In genomic region chr1:195188821-195189220, GRCh38 we compare ENCODE assay signal across 23 cellular contexts.
DNase-seq lines count a peak whose midpoint lies in the region; TF ChIP-seq lines count a peak whose summit lies in the region.
"Had no signal": no experiment of that assay in that cellular context is flagged by ENCODE, and none has a peak within 500 bp of the region (broad histone marks: within the 10 kb centered on the region; RNA-seq: fewer than 3 reads in every experiment).

No MANE protein-coding gene starts in this region.

- no peaks in the 10 kb centered on the region for H3K9me3 ChIP-seq in GM23248 (ENCODE audit: low read depth)
- H3K9me3 ChIP-seq: BLaER1 treated with 17β-estradiol and CSF1 and Interleukin-3, amounts not matched to agents 10 nM and 100 nM had no signal

- no peaks in the 10 kb centered on the region; the same call in 1 of the 2 replicates for H3K9me2 ChIP-seq in GM23248 (ENCODE audit: insufficient read depth)

- no peak overlapping the region for H3K56ac ChIP-seq in mesendoderm (ENCODE audit: low read length)

- TF ChIP-seq CTCF in astrocyte of the spinal cord (IDR thresholded peaks at IDR 0.05; ENCODE audit: low read depth, low read length) = no peak

- no peak overlapping the region for H4K8ac ChIP-seq in mesendoderm (ENCODE audit: low read depth, low read length)

- H3K36me3 ChIP-seq in GM23248 (ENCODE audit: low read depth) = no peaks in the 10 kb centered on the region
- no peaks in the 10 kb centered on the region for H3K36me3 ChIP-seq in mesendoderm (ENCODE audit: control insufficient read depth, insufficient read depth, low read length)
- H3K36me3 ChIP-seq: BLaER1 treated with 17β-estradiol and CSF1 and Interleukin-3, amounts not matched to agents 10 nM and 100 nM; neural progenitor cell had no signal

- no peak overlapping the region for H3K4ac ChIP-seq in mesendoderm (ENCODE audit: low read depth, low read length)

- H3K27me3 Mint-ChIP-seq in activated naive CD4-positive, alpha-beta T cell treated with anti-CD3 and anti-CD28 coated beads, Interleukin-2, amount 10 ng/mL, durations not matched to agents 7 days and 5 days = no peaks in the 10 kb centered on the region
- no peaks in the 10 kb centered on the region for H3K27me3 Mint-ChIP-seq in activated naive CD8-positive, alpha-beta T cell treated with anti-CD3 and anti-CD28 coated beads for 36 hours
- H3K27me3 Mint-ChIP-seq: activated naive CD8-positive, alpha-beta T cell treated with anti-CD3 and anti-CD28 coated beads, Interleukin-2, amount 50 U/mL, for 24 hours had no signal

- no peak overlapping the region for H2BK15ac ChIP-seq in mesendoderm (replicated peaks; ENCODE audit: low read depth)

- 81% methylated on average over 3 of the region's 3 CpGs for WGBS in GM23248 (ENCODE audit: low coverage in 1 of 2, low lambda C conversion rate in 2 of 2, missing lambda C conversion rate in 2 of 2), 2 experiments
- WGBS in mesendoderm (ENCODE audit: extremely low coverage, insufficient coverage, low lambda C conversion rate) = no CpG with 5 or more reads among the region's 3 CpGs

- H3K9ac ChIP-seq in GM23248 (no peak overlapping the region), mesendoderm (ENCODE audit: low read length) (no peak overlapping the region)
- H3K9ac ChIP-seq: BLaER1 treated with 17β-estradiol and CSF1 and Interleukin-3, amounts not matched to agents 10 nM and 100 nM; neural progenitor cell had no signal

- no peak overlapping the region for H2AK5ac ChIP-seq in mesendoderm (ENCODE audit: low read length)

- H3K23ac ChIP-seq in mesendoderm (ENCODE audit: low read length) = no peak overlapping the region

- H3K4me3 ChIP-seq in GM23248 (no peak overlapping the region), astrocyte of the spinal cord (ENCODE audit: low read depth, low read length) (no peak overlapping the region), mesendoderm (ENCODE audit: low read length) (no peak overlapping the region)
- H3K4me3 ChIP-seq: BLaER1 treated with 17β-estradiol and CSF1 and Interleukin-3, amounts not matched to agents 10 nM and 100 nM; neural progenitor cell; SK-N-MC had no signal

- H3K79me1 ChIP-seq in mesendoderm (ENCODE audit: low read length) = no peaks in the 10 kb centered on the region

- no peaks in the 10 kb centered on the region for H3K9me3 Mint-ChIP-seq in activated naive CD4-positive, alpha-beta T cell treated with anti-CD3 and anti-CD28 coated beads, Interleukin-2, amount 10 ng/mL, durations not matched to agents 7 days and 5 days
- H3K9me3 Mint-ChIP-seq in activated naive CD8-positive, alpha-beta T cell treated with anti-CD3 and anti-CD28 coated beads for 36 hours = no peaks in the 10 kb centered on the region
- H3K9me3 Mint-ChIP-seq: activated naive CD8-positive, alpha-beta T cell treated with anti-CD3 and anti-CD28 coated beads, Interleukin-2, amount 50 U/mL, for 24 hours; neural progenitor cell had no signal

- H3K79me2 ChIP-seq in GM23248 (ENCODE audit: insufficient read depth) = no peaks in the 10 kb centered on the region
- H3K79me2 ChIP-seq in mesendoderm (ENCODE audit: control insufficient read depth, insufficient read depth, low read length) = no peaks in the 10 kb centered on the region

- H3K4me2 ChIP-seq in GM23248 (ENCODE audit: unreplicated experiment) (no peak overlapping the region), mesendoderm (ENCODE audit: low read length) (no peak overlapping the region)
- H3K4me2 ChIP-seq: BLaER1 treated with 17β-estradiol and CSF1 and Interleukin-3, amounts not matched to agents 10 nM and 100 nM; neural progenitor cell had no signal

- H4K20me1 ChIP-seq in GM23248 (ENCODE audit: insufficient read depth) = no peaks in the 10 kb centered on the region
- H4K20me1 ChIP-seq: BLaER1 treated with 17β-estradiol and CSF1 and Interleukin-3, amounts not matched to agents 10 nM and 100 nM had no signal

- H3K27ac ChIP-seq in GM23248 (no peak overlapping the region), mesendoderm (ENCODE audit: low read depth, low read length) (no peak overlapping the region)
- H3K27ac ChIP-seq: BLaER1 treated with 17β-estradiol and CSF1 and Interleukin-3, amounts not matched to agents 10 nM and 100 nM; neural progenitor cell; SK-N-MC had no signal

- no peaks in the 10 kb centered on the region for H3K4me1 Mint-ChIP-seq in activated naive CD4-positive, alpha-beta T cell treated with anti-CD3 and anti-CD28 coated beads, Interleukin-2, amount 10 ng/mL, durations not matched to agents 7 days and 5 days
- H3K4me1 Mint-ChIP-seq in activated naive CD8-positive, alpha-beta T cell treated with anti-CD3 and anti-CD28 coated beads for 36 hours = no peaks in the 10 kb centered on the region
- H3K4me1 Mint-ChIP-seq: activated naive CD8-positive, alpha-beta T cell treated with anti-CD3 and anti-CD28 coated beads, Interleukin-2, amount 50 U/mL, for 24 hours; neural progenitor cell had no signal

- H3K27me3 ChIP-seq in GM23248 (replicated peaks; ENCODE audit: insufficient read depth) (no peaks in the 10 kb centered on the region), mesendoderm (ENCODE audit: insufficient read depth, low read length, poor library complexity) (no peaks in the 10 kb centered on the region)
- H3K27me3 ChIP-seq: BLaER1 treated with 17β-estradiol and CSF1 and Interleukin-3, amounts not matched to agents 10 nM and 100 nM; neural progenitor cell had no signal

- no peak overlapping the region for H2BK5ac ChIP-seq in mesendoderm (ENCODE audit: low read length)

- H3K4me1 ChIP-seq in GM23248 (ENCODE audit: insufficient read depth) (no peaks in the 10 kb centered on the region), mesendoderm (ENCODE audit: control insufficient read depth, low read depth, low read length) (no peaks in the 10 kb centered on the region)
- H3K4me1 ChIP-seq: BLaER1 treated with 17β-estradiol and CSF1 and Interleukin-3, amounts not matched to agents 10 nM and 100 nM; neural progenitor cell had no signal

- no peaks in the 10 kb centered on the region for H3K36me3 Mint-ChIP-seq in activated naive CD4-positive, alpha-beta T cell treated with anti-CD3 and anti-CD28 coated beads, Interleukin-2, amount 10 ng/mL, durations not matched to agents 7 days and 5 days
- no peaks in the 10 kb centered on the region for H3K36me3 Mint-ChIP-seq in activated naive CD8-positive, alpha-beta T cell treated with anti-CD3 and anti-CD28 coated beads for 36 hours
- H3K36me3 Mint-ChIP-seq: neural progenitor cell had no signal

- no peaks in the 10 kb centered on the region for H3F3A ChIP-seq in GM23248 (ENCODE audit: insufficient read depth)

- no peak overlapping the region for H2AFZ ChIP-seq in GM23248
- H2AFZ ChIP-seq: neural progenitor cell had no signal

- DNase-seq in GM23248 = peak; percentile 15
- peak; percentile 60 for DNase-seq in NCI-H226
- peak; percentile 22 for DNase-seq in astrocyte of the spinal cord (ENCODE audit: low read depth, low spot score)
- DNase-seq in mesendoderm = peak; percentile 8
- no peak for DNase-seq in NCI-H1694 (lab: John Stamatoyannopoulos, UW)
- DNase-seq in activated CD4-positive, alpha-beta T cell treated with anti-CD3 and anti-CD28 coated beads, Interleukin-2, amount 50 U/mL, for 1 hour = no peak
- no peak for DNase-seq in activated naive CD4-positive, alpha-beta T cell treated with anti-CD3 and anti-CD28 coated beads, Interleukin-2, amount 10 ng/mL, durations not matched to agents 7 days and 5 days
- no peak for DNase-seq in activated naive CD8-positive, alpha-beta T cell treated with anti-CD3 and anti-CD28 coated beads for 36 hours
- DNase-seq: activated CD4-positive, alpha-beta T cell treated with anti-CD3 and anti-CD28 coated beads for 1 hour; activated effector memory CD4-positive, alpha-beta T cell treated with anti-CD3 and anti-CD28 coated beads, Interleukin-2, amount 50 U/mL, for 16 hours; activated naive CD8-positive, alpha-beta T cell treated with anti-CD3 and anti-CD28 coated beads, Interleukin-2, amount 50 U/mL, for 24 hours; COR-L47; effector CD4-positive, alpha-beta T cell; head of caudate nucleus; NCI-H1048; NCI-H187; NCI-H2227 treated with DMSO at 0.1 percent for 48 hours; NCI-H748 treated with DMSO at 0.1 percent for 48 hours; RPMI8226; stimulated activated naive CD4-positive, alpha-beta T cell treated with Interleukin-2 at 50 U/mL for 16 hours had no signal

- no peak overlapping the region for H3K4me3 Mint-ChIP-seq in activated naive CD4-positive, alpha-beta T cell treated with anti-CD3 and anti-CD28 coated beads, Interleukin-2, amount 10 ng/mL, durations not matched to agents 7 days and 5 days
- H3K4me3 Mint-ChIP-seq in activated naive CD8-positive, alpha-beta T cell treated with anti-CD3 and anti-CD28 coated beads for 36 hours = no peak overlapping the region
- H3K4me3 Mint-ChIP-seq: activated naive CD8-positive, alpha-beta T cell treated with anti-CD3 and anti-CD28 coated beads, Interleukin-2, amount 50 U/mL, for 24 hours; neural progenitor cell had no signal

- no peak overlapping the region for H3K27ac Mint-ChIP-seq in activated naive CD4-positive, alpha-beta T cell treated with anti-CD3 and anti-CD28 coated beads, Interleukin-2, amount 10 ng/mL, durations not matched to agents 7 days and 5 days
- H3K27ac Mint-ChIP-seq in activated naive CD8-positive, alpha-beta T cell treated with anti-CD3 and anti-CD28 coated beads for 36 hours = no peak overlapping the region
- H3K27ac Mint-ChIP-seq: activated naive CD8-positive, alpha-beta T cell treated with anti-CD3 and anti-CD28 coated beads, Interleukin-2, amount 50 U/mL, for 24 hours; neural progenitor cell had no signal

- no peak overlapping the region for H3K18ac ChIP-seq in mesendoderm (ENCODE audit: low read length)

- no peak overlapping the region for H4K5ac ChIP-seq in mesendoderm (ENCODE audit: low read length)

- CTCF ChIA-PET in activated naive CD4-positive, alpha-beta T cell treated with anti-CD3 and anti-CD28 coated beads, Interleukin-2, amount 10 ng/mL, durations not matched to agents 7 days and 5 days (lab: Charles Lee) = no interaction called here

- in situ Hi-C loops in GM23248 (cut with MboI) (no loop called here), astrocyte of the spinal cord (cut with HindIII; ENCODE audit: low sequenced_read_pairs) (no loop called here)

- no peak overlapping the region for H2BK120ac ChIP-seq in mesendoderm (ENCODE audit: low read depth, low read length)

Comparison
In these comparisons a context has a peak if more than half of its experiments do, and no peak if none do; other contexts are left out.
1. DNase-seq: peak in GM23248 (single experiment), NCI-H226 (single experiment), astrocyte of the spinal cord (single experiment) and mesendoderm (single experiment); none in NCI-H1694 (single experiment), activated CD4-positive, alpha-beta T cell treated with anti-CD3 and anti-CD28 coated beads, Interleukin-2, amount 50 U/mL, for 1 hour (single experiment), activated naive CD4-positive, alpha-beta T cell treated with anti-CD3 and anti-CD28 coated beads, Interleukin-2, amount 10 ng/mL, durations not matched to agents 7 days and 5 days (single experiment) and activated naive CD8-positive, alpha-beta T cell treated with anti-CD3 and anti-CD28 coated beads for 36 hours (single experiment).